Comparison of ENCODE assay signal across 29 cellular contexts in the genomic region with DNA sequence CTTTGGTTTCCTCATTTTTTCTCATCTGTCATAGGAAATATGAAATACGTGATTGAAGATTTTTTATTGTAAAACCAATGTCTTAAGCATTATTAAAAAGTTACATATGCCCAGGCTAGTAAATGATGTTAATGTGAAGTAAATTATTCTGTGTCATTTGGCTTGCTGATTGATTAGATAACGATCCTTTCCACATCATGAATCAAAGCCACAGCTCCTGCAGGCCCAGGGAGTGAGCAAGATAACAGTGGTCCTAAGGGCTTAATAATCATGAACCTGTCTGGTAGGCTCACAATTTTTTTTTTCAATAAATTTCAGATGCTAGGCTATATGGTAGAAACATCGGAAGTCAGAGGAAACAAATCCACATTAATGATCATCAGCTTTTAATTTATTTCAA.
"Had no signal": no experiment of that assay in that cellular context is flagged by ENCODE, and none has a peak within 500 bp of the region (broad histone marks: within the 10 kb centered on the region; RNA-seq: fewer than 3 reads in every experiment).

No MANE protein-coding gene starts in this region.

- H3K27me3 Mint-ChIP-seq: dendritic cell treated with granulocyte-macrophage colony-stimulating factor and Interleukin-4, amounts not matched to agents 40 ng/mL and 50 ng/mL, for 4 days; effector memory CD8-positive, alpha-beta T cell had no signal

- H3K36me3 ChIP-seq: colonic mucosa, esophagus muscularis mucosa, esophagus squamous epithelium, gastrocnemius medialis, gastroesophageal sphincter, heart left ventricle, heart right ventricle had no signal

- FAIRE-seq: colon, endometrium, endothelial cell of umbilical vein, frontal cortex had no signal

- H3K27me3 ChIP-seq: colonic mucosa, dorsolateral prefrontal cortex, esophagus muscularis mucosa, esophagus squamous epithelium, foreskin keratinocyte, gastrocnemius medialis, gastroesophageal sphincter, heart left ventricle, heart right ventricle had no signal

- H3K4me1 ChIP-seq: colonic mucosa, esophagus muscularis mucosa, esophagus squamous epithelium, foreskin keratinocyte, gastrocnemius medialis, gastroesophageal sphincter, heart left ventricle, heart right ventricle had no signal

- H3K27ac ChIP-seq: colonic mucosa, coronary artery, dorsolateral prefrontal cortex, epithelial cell of prostate, esophagus muscularis mucosa, esophagus squamous epithelium, foreskin keratinocyte, gastrocnemius medialis, gastroesophageal sphincter, heart left ventricle, heart right ventricle had no signal

- H3K4me3 Mint-ChIP-seq: dendritic cell treated with granulocyte-macrophage colony-stimulating factor and Interleukin-4, amounts not matched to agents 40 ng/mL and 50 ng/mL, for 4 days; effector memory CD8-positive, alpha-beta T cell; endodermal cell had no signal

- H3K9me3 ChIP-seq: colonic mucosa, esophagus muscularis mucosa, esophagus squamous epithelium, gastrocnemius medialis, gastroesophageal sphincter had no signal

- DNase-seq: colonic mucosa; cortex of kidney; dermis blood vessel endothelial cell; dorsolateral prefrontal cortex; effector CD4-positive, alpha-beta T cell; effector CD8-positive, alpha-beta T cell; effector memory CD4-positive, alpha-beta T cell; effector memory CD8-positive, alpha-beta T cell; endodermal cell; erythroblast; esophagus squamous epithelium; foreskin fibroblast; foreskin keratinocyte; foreskin melanocyte; gastrocnemius medialis; glutamatergic neuron; head of caudate nucleus; heart left ventricle; heart right ventricle had no signal

- ATAC-seq: effector memory CD8-positive, alpha-beta T cell; esophagus mucosa; foreskin keratinocyte; gastrocnemius medialis; gastroesophageal sphincter; heart left ventricle; heart right ventricle had no signal

- H3K4me3 ChIP-seq: colonic mucosa, coronary artery, dorsolateral prefrontal cortex, esophagus muscularis mucosa, esophagus squamous epithelium, gastrocnemius medialis, gastroesophageal sphincter, heart left ventricle, heart right ventricle had no signal

- H3K27ac Mint-ChIP-seq: dendritic cell treated with granulocyte-macrophage colony-stimulating factor and Interleukin-4, amounts not matched to agents 40 ng/mL and 50 ng/mL, for 4 days; effector memory CD8-positive, alpha-beta T cell; endodermal cell had no signal
